Comparison of ENCODE assay signal across 8 cellular contexts in the genomic region with DNA sequence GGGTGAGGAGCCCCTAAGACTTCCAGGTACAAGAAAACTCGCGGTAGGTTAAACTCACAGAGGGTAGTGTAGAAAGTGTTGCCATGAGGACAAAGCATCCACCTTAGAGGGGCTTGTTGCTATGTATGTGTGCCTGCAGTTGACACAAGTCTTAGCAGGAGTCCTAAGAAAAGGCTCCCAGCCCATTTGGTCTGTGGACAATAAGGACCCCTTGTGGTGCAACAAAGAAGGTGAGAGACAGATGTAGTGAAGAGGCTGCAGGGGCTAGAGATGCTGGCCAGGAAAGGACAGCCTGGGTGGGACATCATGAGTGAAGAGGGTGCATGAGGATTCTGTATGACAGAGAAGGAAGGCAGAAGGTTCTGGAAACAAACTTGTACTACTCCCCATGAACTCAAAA. TPM values are rescaled to one million over a fixed set of nuclear protein-coding genes. Genes with fewer than 3 reads are reported as not detected.
A peak's percentile ranks its signal among the peaks of the same experiment; 100 is the strongest.
DNase-seq lines count a peak whose midpoint lies in the region; ATAC-seq and TF ChIP-seq lines count a peak whose summit lies in the region.

No MANE protein-coding gene starts in this region.

- POLR2A ChIA-PET in AG04450 (lab: Yijun Ruan, JAX): no interaction called here
- POLR2A ChIA-PET in activated CD8-positive, alpha-beta T cell treated with anti-CD3 and anti-CD28 coated beads for 36 hours (lab: Charles Lee): interaction anchor here (1.0 to 2.7 kb wide), 7 partner anchors 39 to 110 kb away, joined by 3 to 9 read pairs (median 3); no protein-coding TSS in a partner anchor

- H3K9me3 ChIP-seq in AG04450 (ENCODE audit: control insufficient read depth, insufficient read depth, low read length): peaks cover 5% of the 10 kb centered on the region; the same call in 1 of the 2 replicates
- peaks cover 0 to 8% (median 0%) of the 10 kb centered on the region in 3 donors for H3K9me3 ChIP-seq in tibial artery

- no peaks in the 10 kb centered on the region for H3K27me3 Mint-ChIP-seq in activated CD8-positive, alpha-beta T cell treated with anti-CD3 and anti-CD28 coated beads for 36 hours

- no peak overlapping the region for H3K27ac Mint-ChIP-seq in activated CD8-positive, alpha-beta T cell treated with anti-CD3 and anti-CD28 coated beads for 36 hours

- H3K27me3 ChIP-seq in AG04450 (ENCODE audit: control insufficient read depth, insufficient read depth, low read length): no peaks in the 10 kb centered on the region
- H3K27me3 ChIP-seq in tibial artery: peaks cover 0 to 8% of the 10 kb centered on the region in 2 donors

- H3K4me1 ChIP-seq in tibial artery: no peaks in the 10 kb centered on the region

- no peak overlapping the region for H3K4me3 Mint-ChIP-seq in activated CD8-positive, alpha-beta T cell treated with anti-CD3 and anti-CD28 coated beads for 36 hours

- H3K4me3 ChIP-seq in AG04450 (ENCODE audit: low read depth, low read length) (no peak overlapping the region), GM12875 (ENCODE audit: low read depth, low read length) (no peak overlapping the region), tibial artery (no peak overlapping the region)

- peaks cover 49% of the 10 kb centered on the region for H3K4me1 Mint-ChIP-seq in activated CD8-positive, alpha-beta T cell treated with anti-CD3 and anti-CD28 coated beads for 36 hours (ENCODE audit: low read depth)

- in situ Hi-C loops in KBM-7 (cut with MboI; ENCODE audit: low pct_unique_long_range_greater_than_20kb, low sequenced_read_pairs): no loop called here

- intact Hi-C loops in activated CD8-positive, alpha-beta T cell treated with anti-CD3 and anti-CD28 coated beads for 36 hours (cut with micrococcal nuclease): loop anchor here (2.0 to 5.0 kb wide), 2 partner anchors 41 to 104 kb away; no protein-coding TSS in a partner anchor
- intact Hi-C loops in left cardiac atrium (cut with DNase I) (loop anchor here in 1 of 2 donors (2.0 to 10.0 kb wide), 3 partner anchors 81 to 176 kb away; a partner anchor contains a TSS), tibial artery (cut with DNase I; ENCODE audit: low total_unique reads) (loop anchor here (10.0 kb wide), 1 partner anchor 174 kb away; a partner anchor contains a TSS)

- peak; percentile 66 for TF ChIP-seq CTCF in AG04450 (IDR thresholded peaks at IDR 0.05; ENCODE audit: low read depth, low read length)
- TF ChIP-seq CTCF in GM12875 (IDR thresholded peaks at IDR 0.05; ENCODE audit: borderline replicate concordance, insufficient read depth, low read depth, low read length): peak; percentile 54
- TF ChIP-seq CTCF in activated CD8-positive, alpha-beta T cell treated with anti-CD3 and anti-CD28 coated beads for 36 hours (IDR thresholded peaks at IDR 0.05): peak; percentile 69
- peak; percentile 12 to 25 for TF ChIP-seq CTCF in tibial artery (IDR thresholded peaks at IDR 0.05)

- H3K36me3 Mint-ChIP-seq in activated CD8-positive, alpha-beta T cell treated with anti-CD3 and anti-CD28 coated beads for 36 hours (ENCODE audit: low read depth): peaks cover 2% of the 10 kb centered on the region

- no peak for DNase-seq in AG04450 (ENCODE audit: low read depth, low spot score)
- peak; percentile 27 for DNase-seq in KBM-7
- peak; percentile 69 for DNase-seq in activated CD8-positive, alpha-beta T cell treated with anti-CD3 and anti-CD28 coated beads for 36 hours
- DNase-seq in left cardiac atrium: no peak
- no peak for DNase-seq in tibial artery
- no peak for DNase-seq in NCI-H1092 treated with DMSO at 0.1 percent for 48 hours (lab: John Stamatoyannopoulos, UW)

- H3K27ac ChIP-seq in AG04450 (ENCODE audit: low read depth, low read length) (no peak overlapping the region), tibial artery (no peak overlapping the region)

- peaks cover 10% of the 10 kb centered on the region for H3K9me3 Mint-ChIP-seq in activated CD8-positive, alpha-beta T cell treated with anti-CD3 and anti-CD28 coated beads for 36 hours

- peak; percentile 89 for ATAC-seq in activated CD8-positive, alpha-beta T cell treated with anti-CD3 and anti-CD28 coated beads for 36 hours
- ATAC-seq in left cardiac atrium (peak; percentile 44 to 70), GM19467 (IDR thresholded peaks at IDR 0.05; ENCODE audit: unreplicated experiment) (no peak)

- CTCF ChIA-PET in AG04450 (lab: Charles Lee): interaction anchor here (0.6 to 7.9 kb wide), 20 partner anchors 10 to 331 kb away, joined by 3 to 107 read pairs (median 6); a partner anchor contains a TSS
- CTCF ChIA-PET in activated CD8-positive, alpha-beta T cell treated with anti-CD3 and anti-CD28 coated beads for 36 hours (lab: Charles Lee): interaction anchor here (0.7 to 15.9 kb wide), 49 partner anchors 10 to 270 kb away, joined by 3 to 628 read pairs (median 8); a partner anchor contains a TSS

- no peaks in the 10 kb centered on the region for H3K36me3 ChIP-seq in tibial artery

RNA-seq across cellular contexts. Expression of a gene that starts 36.3 kb away (rescaled TPM):
- not detected in 2 replicates for polyA plus RNA-seq in AG04450 (2011; rRNA removed)
- not detected in 2 replicates for polyA minus RNA-seq in AG04450 (2011; rRNA and poly(A)+ RNA removed)
- under 1 TPM in 1 of 2 experiments, not detected in 1; 0.32 TPM for total RNA-seq in activated CD8-positive, alpha-beta T cell treated with anti-CD3 and anti-CD28 coated beads for 36 hours
- 1 to 10 TPM; 1.9 to 5.1 TPM for total RNA-seq in left cardiac atrium

RNA-seq across cellular contexts. Expression of a gene that starts 38.0 kb away (rescaled TPM):
- polyA plus RNA-seq in AG04450 (2011; rRNA removed): 0.07 TPM in 1 of 2 replicates, not detected in the other
- polyA minus RNA-seq in AG04450 (2011; rRNA and poly(A)+ RNA removed): 0.35 TPM in 1 of 2 replicates, not detected in the other
- total RNA-seq in activated CD8-positive, alpha-beta T cell treated with anti-CD3 and anti-CD28 coated beads for 36 hours: not detected
- not detected for total RNA-seq in left cardiac atrium

RNA-seq across cellular contexts. Expression of a gene that starts 56.8 kb away (rescaled TPM):
- polyA plus RNA-seq in AG04450 (2011; rRNA removed): not detected in 2 replicates
- not detected in 2 replicates for polyA minus RNA-seq in AG04450 (2011; rRNA and poly(A)+ RNA removed)
- total RNA-seq in activated CD8-positive, alpha-beta T cell treated with anti-CD3 and anti-CD28 coated beads for 36 hours: not detected
- not detected for total RNA-seq in left cardiac atrium

Comparison
In these comparisons a context has a peak if more than half of its experiments do, and no peak if none do; other contexts are left out.
1. DNase-seq: peak in KBM-7 (single experiment) and activated CD8-positive, alpha-beta T cell treated with anti-CD3 and anti-CD28 coated beads for 36 hours (single experiment); none in AG04450 (single experiment), left cardiac atrium (single experiment), tibial artery (0 of 2) and NCI-H1092 treated with DMSO at 0.1 percent for 48 hours (single experiment).
2. CTCF ChIP-seq: peak in every context shown above with its lines; median percentile 69 in activated CD8-positive, alpha-beta T cell treated with anti-CD3 and anti-CD28 coated beads for 36 hours; 66 in AG04450; 54 in GM12875; 18 in tibial artery.